ENCODE assay signal across 1 cellular context in the genomic region with DNA sequence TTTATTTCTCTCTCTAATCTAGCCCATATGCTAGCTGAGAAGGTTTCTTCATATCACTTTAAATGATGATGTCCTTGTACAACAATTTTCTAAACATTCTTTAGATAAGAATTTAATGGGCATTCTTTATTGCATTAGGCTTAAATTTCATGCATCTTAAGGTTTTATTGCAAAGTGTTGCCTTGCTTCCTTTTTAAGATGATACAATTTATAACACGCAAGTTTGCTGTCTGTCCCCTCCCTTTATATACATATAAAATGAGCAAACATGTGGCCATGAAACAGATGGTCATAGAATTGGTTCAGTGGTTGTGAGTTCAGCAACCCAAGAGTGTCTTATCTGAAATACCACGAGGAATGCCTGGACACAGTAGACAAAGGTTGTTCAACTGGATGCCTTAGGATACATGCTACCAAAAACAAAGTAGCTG.
TF ChIP-seq lines count a peak whose summit lies in the region.

No MANE protein-coding gene starts in this region.

TF ChIP-seq in SK-N-SH, 30 proteins besides CTCF, POLR2A, EP300 and RAD21:
- TF ChIP-seq, protein P1, sequence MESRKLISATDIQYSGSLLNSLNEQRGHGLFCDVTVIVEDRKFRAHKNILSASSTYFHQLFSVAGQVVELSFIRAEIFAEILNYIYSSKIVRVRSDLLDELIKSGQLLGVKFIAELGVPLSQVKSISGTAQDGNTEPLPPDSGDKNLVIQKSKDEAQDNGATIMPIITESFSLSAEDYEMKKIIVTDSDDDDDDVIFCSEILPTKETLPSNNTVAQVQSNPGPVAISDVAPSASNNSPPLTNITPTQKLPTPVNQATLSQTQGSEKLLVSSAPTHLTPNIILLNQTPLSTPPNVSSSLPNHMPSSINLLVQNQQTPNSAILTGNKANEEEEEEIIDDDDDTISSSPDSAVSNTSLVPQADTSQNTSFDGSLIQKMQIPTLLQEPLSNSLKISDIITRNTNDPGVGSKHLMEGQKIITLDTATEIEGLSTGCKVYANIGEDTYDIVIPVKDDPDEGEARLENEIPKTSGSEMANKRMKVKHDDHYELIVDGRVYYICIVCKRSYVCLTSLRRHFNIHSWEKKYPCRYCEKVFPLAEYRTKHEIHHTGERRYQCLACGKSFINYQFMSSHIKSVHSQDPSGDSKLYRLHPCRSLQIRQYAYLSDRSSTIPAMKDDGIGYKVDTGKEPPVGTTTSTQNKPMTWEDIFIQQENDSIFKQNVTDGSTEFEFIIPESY (IDR thresholded peaks at IDR 0.05; ENCODE audit: borderline replicate concordance, low read depth): no peak
- no peak for TF ChIP-seq FOXM1 (IDR thresholded peaks at IDR 0.05; ENCODE audit: low read depth)
- peak; percentile 15; the same call in 1 of the 2 replicates for TF ChIP-seq TCF12 (IDR thresholded peaks at IDR 0.05)
